In the genomic region with DNA sequence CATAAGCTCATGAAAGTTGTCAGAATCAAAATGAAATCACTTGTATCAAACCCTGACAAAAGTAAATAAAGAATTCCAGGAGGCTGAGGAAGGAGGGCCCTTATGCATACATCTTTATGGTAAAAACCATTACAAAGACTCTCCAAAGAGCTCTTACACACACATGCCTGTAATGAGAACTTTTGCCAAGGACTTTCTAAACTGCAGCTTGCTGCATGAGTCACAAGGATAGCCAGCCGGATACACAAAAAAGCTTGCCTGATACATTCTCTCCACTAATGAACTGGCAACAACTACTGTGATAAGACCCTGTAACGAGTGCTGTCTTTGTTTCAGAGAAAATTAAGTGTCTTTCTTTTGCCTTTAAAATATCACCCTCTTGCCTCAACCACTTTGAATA, we compare ENCODE assay signal across 1 cellular context.
TF ChIP-seq lines count a peak whose summit lies in the region.

No MANE protein-coding gene starts in this region.

TF ChIP-seq in SK-N-SH treated with all-trans-retinoic acid at 6 μM for 48 hours, 23 proteins besides CTCF, POLR2A, EP300 and RAD21 (continued from another document):
- TF ChIP-seq, protein P1, sequence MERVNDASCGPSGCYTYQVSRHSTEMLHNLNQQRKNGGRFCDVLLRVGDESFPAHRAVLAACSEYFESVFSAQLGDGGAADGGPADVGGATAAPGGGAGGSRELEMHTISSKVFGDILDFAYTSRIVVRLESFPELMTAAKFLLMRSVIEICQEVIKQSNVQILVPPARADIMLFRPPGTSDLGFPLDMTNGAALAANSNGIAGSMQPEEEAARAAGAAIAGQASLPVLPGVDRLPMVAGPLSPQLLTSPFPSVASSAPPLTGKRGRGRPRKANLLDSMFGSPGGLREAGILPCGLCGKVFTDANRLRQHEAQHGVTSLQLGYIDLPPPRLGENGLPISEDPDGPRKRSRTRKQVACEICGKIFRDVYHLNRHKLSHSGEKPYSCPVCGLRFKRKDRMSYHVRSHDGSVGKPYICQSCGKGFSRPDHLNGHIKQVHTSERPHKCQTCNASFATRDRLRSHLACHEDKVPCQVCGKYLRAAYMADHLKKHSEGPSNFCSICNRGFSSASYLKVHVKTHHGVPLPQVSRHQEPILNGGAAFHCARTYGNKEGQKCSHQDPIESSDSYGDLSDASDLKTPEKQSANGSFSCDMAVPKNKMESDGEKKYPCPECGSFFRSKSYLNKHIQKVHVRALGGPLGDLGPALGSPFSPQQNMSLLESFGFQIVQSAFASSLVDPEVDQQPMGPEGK (CRISPR knock-in tag; IDR thresholded peaks at IDR 0.05; ENCODE audit: borderline replicate concordance) = no peak
- TF ChIP-seq GLIS3 (CRISPR knock-in tag; IDR thresholded peaks at IDR 0.05) = no peak
- no peak for TF ChIP-seq TOX (CRISPR knock-in tag; IDR thresholded peaks at IDR 0.05; ENCODE audit: borderline replicate concordance)
